1 cellular context compared by ENCODE assay signal in genomic region chr13:43545317-43545874, GRCh38.
TF ChIP-seq lines count a peak whose summit lies in the region.

No MANE protein-coding gene starts in this region.

TF ChIP-seq in GM23338, 12 proteins besides CTCF, POLR2A, EP300 and RAD21 (continued from another document):
- TF ChIP-seq ZNF462 (CRISPR knock-in tag; IDR thresholded peaks at IDR 0.05) (no peak), CREB1 (CRISPR knock-in tag; IDR thresholded peaks at IDR 0.05; ENCODE audit: low read depth) (no peak), EZH2 (IDR thresholded peaks at IDR 0.05; ENCODE audit: low read depth, unreplicated experiment) (no peak), ETS1 (IDR thresholded peaks at IDR 0.05) (no peak), EZH2phosphoT487 (IDR thresholded peaks at IDR 0.05; ENCODE audit: unreplicated experiment) (no peak), ZNF114 (CRISPR knock-in tag; IDR thresholded peaks at IDR 0.05) (no peak), ZNF331 (CRISPR knock-in tag; IDR thresholded peaks at IDR 0.05; ENCODE audit: low read depth) (no peak), NANOG (IDR thresholded peaks at IDR 0.05; ENCODE audit: borderline replicate concordance) (no peak), JUNB (IDR thresholded peaks at IDR 0.05; ENCODE audit: unreplicated experiment) (no peak)
